Comparison of ENCODE assay signal across 22 cellular contexts in the genomic region with DNA sequence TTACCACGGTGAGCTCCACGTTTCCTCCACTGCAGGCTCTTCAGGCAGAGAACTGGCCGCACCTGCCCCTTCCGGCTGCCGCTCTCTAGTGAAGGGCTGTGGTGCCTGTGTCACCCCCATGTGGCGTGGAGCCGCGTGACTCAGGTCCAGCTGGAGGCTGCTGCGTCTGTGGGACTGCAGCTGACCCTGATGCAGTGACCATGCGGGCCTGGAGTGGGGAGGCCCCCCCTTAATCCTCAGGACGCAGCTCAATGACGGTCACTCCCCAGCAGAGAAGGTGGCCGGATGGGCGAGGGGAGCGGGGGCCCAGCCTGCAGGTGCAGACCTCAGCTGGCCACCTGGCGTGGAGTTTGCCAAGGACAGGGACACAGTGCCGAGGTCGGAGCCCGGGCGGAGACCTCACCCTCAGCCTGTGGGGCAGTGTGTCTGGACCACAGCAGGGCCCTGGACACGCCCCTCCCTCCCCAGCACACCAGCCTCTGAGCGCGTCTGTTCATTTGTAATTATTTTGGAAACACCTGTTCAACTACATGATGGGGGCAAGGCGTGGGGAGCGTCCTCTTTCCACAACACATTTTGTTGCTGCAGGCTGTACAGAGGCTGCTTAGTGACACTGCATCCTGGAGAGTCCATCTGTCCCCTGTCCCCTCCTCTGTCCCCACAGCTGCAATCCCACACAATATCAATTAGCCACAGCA. TPM values are rescaled to one million over a fixed set of nuclear protein-coding genes. Genes with fewer than 3 reads are reported as not detected.
"Had no signal": no experiment of that assay in that cellular context is flagged by ENCODE, and none has a peak within 500 bp of the region (broad histone marks: within the 10 kb centered on the region; RNA-seq: fewer than 3 reads in every experiment).

No MANE protein-coding gene starts in this region.

- H3K79me2 ChIP-seq: parathyroid adenoma had no signal

- H2AFZ ChIP-seq: parathyroid adenoma had no signal

- H3K27me3 ChIP-seq: thyroid gland had no signal

- H3K4me3 ChIP-seq: lung, thyroid gland had no signal

- H3K4me1 ChIP-seq: parathyroid adenoma, thyroid gland had no signal

- H3K9me3 ChIP-seq: thyroid gland had no signal

- H3K36me3 ChIP-seq: thyroid gland had no signal

- H3K9ac ChIP-seq: parathyroid adenoma had no signal

- H3K27ac ChIP-seq: epithelial cell of prostate, parathyroid adenoma, thyroid gland had no signal

- DNase-seq: activated CD4-positive, CD25-positive, alpha-beta regulatory T cell treated with anti-CD3 and anti-CD28 coated beads, Interleukin-2, amount 50 U/mL, for 72 hours; activated naive CD4-positive, alpha-beta T cell treated with Interleukin-2 at 50 U/mL for 16 hours; dermis blood vessel endothelial cell; foreskin melanocyte; head of caudate nucleus; immature natural killer cell; left cardiac atrium; midbrain; stimulated activated CD4-positive, alpha-beta T cell treated with anti-CD3 and anti-CD28 coated beads, Interleukin-12 subunit alpha, Interleukin-12 subunit beta, amount 100 ng/mL, for 4 hours; stimulated activated CD4-positive, alpha-beta T cell treated with anti-CD3 and anti-CD28 coated beads, Interleukin-2, amount 100 ng/mL, for 24 hours; T-helper 9 cell; thyroid gland had no signal

RNA-seq across cellular contexts. Expression of a gene that starts 10.7 kb away (rescaled TPM):
- total RNA-seq: activated CD8-positive, alpha-beta memory T cell treated with anti-CD3 and anti-CD28 coated beads for 36 hours; activated T-helper 17 cell treated with anti-CD3 and anti-CD28 coated beads, Interleukin-2, amount 50 U/mL, for 72 hours; astrocyte; bronchial epithelial cell; chondrocyte; dermis blood vessel endothelial cell; fibroblast of lung; left cardiac atrium; lung; thyroid gland had no signal
- polyA plus RNA-seq: fibroblast of lung, immature natural killer cell, lung, urinary bladder had no signal
